1 cellular context compared by ENCODE assay signal in genomic region chr1:92298573-92299476, GRCh38.
TF ChIP-seq lines count a peak whose summit lies in the region.

GLMN (minus strand) TSS chr1:92298987; CDS start chr1:92297999, 988 bp downstream.
RPAP2 (plus strand) TSS chr1:92299059; CDS start chr1:92299074, 15 bp downstream.

TF ChIP-seq in K562, 482 proteins besides CTCF, POLR2A, EP300 and RAD21 (continued from another document):
- TF ChIP-seq THAP12 (CRISPR knock-in tag; IDR thresholded peaks at IDR 0.05), result 0 out of 2 replicates have a peak, but pooled peaks have one; percentile 23
- TF ChIP-seq NRF1 (conservative IDR thresholded peaks at IDR 0.05 in 1 of 2, IDR thresholded peaks at IDR 0.05 in 1 of 2), result peak; percentile 80 to 84
- no peak for TF ChIP-seq FOS (IDR thresholded peaks at IDR 0.05; ENCODE audit: extremely low read depth, insufficient read length)
- peak; percentile 66; the same call in 1 of the 2 replicates for TF ChIP-seq MYC (IDR thresholded peaks at IDR 0.05; ENCODE audit: low read depth, low read length)
- TF ChIP-seq MYC (CRISPR knock-in tag; IDR thresholded peaks at IDR 0.05; ENCODE audit: borderline replicate concordance, low read depth), result peak; percentile 64; the same call in 1 of the 2 replicates
- no peak for TF ChIP-seq PTTG1 (tag; IDR thresholded peaks at IDR 0.05; ENCODE audit: low read depth)
- TF ChIP-seq PCBP2 (IDR thresholded peaks at IDR 0.05; ENCODE audit: low read depth, low read length, poor library complexity, severe bottlenecking), result no peak
- peak; percentile 37; the same call in 1 of the 2 replicates for TF ChIP-seq ZNF263 (CRISPR knock-in tag; IDR thresholded peaks at IDR 0.05; ENCODE audit: borderline replicate concordance)
- TF ChIP-seq ZNF175 (CRISPR knock-in tag; IDR thresholded peaks at IDR 0.05; ENCODE audit: low read depth), result 0 out of 2 replicates have a peak, but pooled peaks have one; percentile 42
- no peak for TF ChIP-seq SNIP1 (IDR thresholded peaks at IDR 0.05; ENCODE audit: low read depth)
- TF ChIP-seq CHD2 (IDR thresholded peaks at IDR 0.05; ENCODE audit: low read depth, low read length), result no peak
- no peak for TF ChIP-seq ZKSCAN3 (CRISPR knock-in tag; IDR thresholded peaks at IDR 0.05)
- TF ChIP-seq PRPF4 (IDR thresholded peaks at IDR 0.05; ENCODE audit: insufficient read depth, low read depth, low read length, poor library complexity, severe bottlenecking), result peak; percentile 36
- TF ChIP-seq TAF7 (tag; IDR thresholded peaks at IDR 0.05), result peak; percentile 51
- no peak for TF ChIP-seq ARHGAP35 (IDR thresholded peaks at IDR 0.05; ENCODE audit: partially characterized antibody)
- no peak for TF ChIP-seq BRF1 (IDR thresholded peaks at IDR 0.05; ENCODE audit: borderline replicate concordance, extremely low read depth, insufficient read length)
- no peak for TF ChIP-seq RBM34 (IDR thresholded peaks at IDR 0.05; ENCODE audit: borderline replicate concordance, insufficient read depth, low read length)
- no peak; the same call in 1 of the 2 replicates for TF ChIP-seq HDAC2 (IDR thresholded peaks at IDR 0.05)
- TF ChIP-seq MTA3 (IDR thresholded peaks at IDR 0.05; ENCODE audit: borderline replicate concordance), result peak; percentile 87; the same call in 1 of the 2 replicates
- no peak for TF ChIP-seq HOXB6 (CRISPR knock-in tag; IDR thresholded peaks at IDR 0.05; ENCODE audit: borderline replicate concordance)
- no peak for TF ChIP-seq ATF1 (CRISPR knock-in tag; IDR thresholded peaks at IDR 0.05)
- TF ChIP-seq ATF1 (tag; IDR thresholded peaks at IDR 0.05), result peak; percentile 87
- TF ChIP-seq ZNF395 (CRISPR knock-in tag; IDR thresholded peaks at IDR 0.05), result peak; percentile 37; the same call in 1 of the 2 replicates
- no peak for TF ChIP-seq BDP1 (IDR thresholded peaks at IDR 0.05; ENCODE audit: insufficient read depth, insufficient read length)
- no peak for TF ChIP-seq NCOR1 (IDR thresholded peaks at IDR 0.05)
